In genomic region chr14:51341338-51341737, GRCh38 we compare ENCODE assay signal across 17 cellular contexts.
"Had no signal": no experiment of that assay in that cellular context is flagged by ENCODE, and none has a peak within 500 bp of the region (broad histone marks: within the 10 kb centered on the region; RNA-seq: fewer than 3 reads in every experiment).

No MANE protein-coding gene starts in this region.

- H3K27me3 Mint-ChIP-seq: activated naive CD8-positive, alpha-beta T cell treated with anti-CD3 and anti-CD28 coated beads for 36 hours; progenitor cell of endocrine pancreas; stimulated activated naive CD8-positive, alpha-beta T cell treated with anti-CD3 and anti-CD28 coated beads, Interleukin-15, Interleukin-2, amounts not matched to agents 100 ng/mL and 50 ng/mL, for 24 hours; type B pancreatic cell had no signal

- ATAC-seq: gastrocnemius medialis, left lung had no signal

- H3K4me1 Mint-ChIP-seq: activated naive CD8-positive, alpha-beta T cell treated with anti-CD3 and anti-CD28 coated beads for 36 hours; neural crest cell had no signal

- H3K9me3 ChIP-seq: gastrocnemius medialis, left lung, right atrium auricular region had no signal

- H3K9me3 Mint-ChIP-seq: stimulated activated naive CD8-positive, alpha-beta T cell treated with anti-CD3 and anti-CD28 coated beads, Interleukin-15, Interleukin-2, amounts not matched to agents 100 ng/mL and 50 ng/mL, for 24 hours had no signal

- H3K27ac ChIP-seq: gastrocnemius medialis, left lung, right atrium auricular region had no signal

- H3K36me3 ChIP-seq: gastrocnemius medialis, left lung, right atrium auricular region had no signal

- H3K27ac Mint-ChIP-seq: activated naive CD8-positive, alpha-beta T cell treated with anti-CD3 and anti-CD28 coated beads for 36 hours; progenitor cell of endocrine pancreas; stimulated activated naive CD8-positive, alpha-beta T cell treated with anti-CD3 and anti-CD28 coated beads, Interleukin-15, Interleukin-2, amounts not matched to agents 100 ng/mL and 50 ng/mL, for 24 hours; type B pancreatic cell had no signal

- H3K36me3 Mint-ChIP-seq: type B pancreatic cell had no signal

- H3K4me3 Mint-ChIP-seq: activated naive CD8-positive, alpha-beta T cell treated with anti-CD3 and anti-CD28 coated beads for 36 hours; neural crest cell; stimulated activated naive CD8-positive, alpha-beta T cell treated with anti-CD3 and anti-CD28 coated beads, Interleukin-15, Interleukin-2, amounts not matched to agents 100 ng/mL and 50 ng/mL, for 24 hours; type B pancreatic cell had no signal

- H3K4me1 ChIP-seq: left lung had no signal

- DNase-seq: activated CD4-positive, alpha-beta T cell treated with anti-CD3 and anti-CD28 coated beads, Interleukin-2, amount 50 U/mL, for 4 hours; activated naive CD4-positive, alpha-beta T cell; activated naive CD8-positive, alpha-beta T cell treated with anti-CD3 and anti-CD28 coated beads for 36 hours; amniotic stem cell; effector memory CD4-positive, alpha-beta T cell; gastrocnemius medialis; head of caudate nucleus; kidney; left lung; stimulated activated CD4-positive, alpha-beta T cell treated with anti-CD3 and anti-CD28 coated beads, Interleukin-2, amount 100 ng/mL, for 24 hours; T-helper 2 cell had no signal

- H3K4me3 ChIP-seq: gastrocnemius medialis, left lung, right atrium auricular region had no signal

- H3K27me3 ChIP-seq: gastrocnemius medialis, left lung, right atrium auricular region had no signal

- FAIRE-seq: endothelial cell of umbilical vein, kidney had no signal
